In the genomic region with DNA sequence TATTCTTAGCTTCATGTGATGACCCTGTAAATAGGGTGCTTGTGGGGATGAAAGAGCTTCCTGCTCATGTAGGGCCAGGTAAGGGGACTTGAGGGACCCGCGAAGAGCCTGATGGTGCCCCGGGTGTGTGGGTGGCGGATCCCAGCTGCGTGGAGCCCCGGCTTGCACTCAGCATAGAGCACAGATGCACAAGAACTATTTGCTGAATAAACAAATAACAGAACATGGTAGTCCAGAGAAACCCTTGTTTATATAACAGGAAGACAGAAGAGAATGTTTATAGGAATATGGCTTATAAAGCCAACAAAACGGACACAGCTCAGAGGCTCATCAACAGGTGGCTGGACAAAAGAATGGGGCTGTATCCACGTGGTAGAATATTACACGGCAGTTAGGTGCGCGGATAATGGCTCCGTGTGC, we compare ENCODE assay signal across 22 cellular contexts.
DNase-seq lines count a peak whose midpoint lies in the region; FAIRE-seq and TF ChIP-seq lines count a peak whose summit lies in the region.
"Had no signal": no experiment of that assay in that cellular context is flagged by ENCODE, and none has a peak within 500 bp of the region (broad histone marks: within the 10 kb centered on the region; RNA-seq: fewer than 3 reads in every experiment).

No MANE protein-coding gene starts in this region.

- H3K79me2 ChIP-seq in hepatocyte = no peaks in the 10 kb centered on the region
- H3K79me2 ChIP-seq: parathyroid adenoma had no signal

- H3K4me2 ChIP-seq in hepatocyte = peak overlapping the region; percentile 54

- no peaks in the 10 kb centered on the region for H3K9me2 ChIP-seq in hepatocyte (replicated peaks; ENCODE audit: insufficient read depth)

- peaks cover 32% of the 10 kb centered on the region for H3K4me1 ChIP-seq in hepatocyte (ENCODE audit: insufficient read depth)
- peaks cover 0 to 28% (median 0%) of the 10 kb centered on the region in 4 donors for H3K4me1 ChIP-seq in stomach
- H3K4me1 ChIP-seq: parathyroid adenoma had no signal

- 57% methylated on average over 12 of the region's 12 CpGs for WGBS in hepatocyte (ENCODE audit: low lambda C conversion rate, missing lambda C conversion rate)
- 64 to 75% (median 69%) methylated on average over 12 of the region's 12 CpGs for WGBS in stomach, 5 donors

- H3K36me3 ChIP-seq in hepatocyte (replicated peaks; ENCODE audit: insufficient read depth, low read depth) (no peaks in the 10 kb centered on the region), stomach (no peaks in the 10 kb centered on the region)
- H3K36me3 ChIP-seq: vagina had no signal

- no peak overlapping the region for H3K4me3 ChIP-seq in hepatocyte
- H3K4me3 ChIP-seq in stomach = no peak overlapping the region
- H3K4me3 ChIP-seq: GM23248, vagina had no signal

- no peaks in the 10 kb centered on the region for H4K20me1 ChIP-seq in hepatocyte (ENCODE audit: insufficient read depth, poor library complexity, severe bottlenecking)

- H3K27ac ChIP-seq in VCaP (peak overlapping the region; percentile 64), hepatocyte (peak overlapping the region; percentile 85), stomach (peak overlapping the region; percentile 12 to 49 (median 38)), substantia nigra (ENCODE audit: low read depth, low read length, poor library complexity, severe bottlenecking) (no peak overlapping the region)
- H3K27ac ChIP-seq: GM23248, parathyroid adenoma, vagina had no signal

- TF ChIP-seq EP300 in stomach (IDR thresholded peaks at IDR 0.05) = no peak

- TF ChIP-seq CTCF in VCaP (conservative IDR thresholded peaks at IDR 0.05) (no peak), hepatocyte (IDR thresholded peaks at IDR 0.05; ENCODE audit: poor library complexity) (no peak), stomach (IDR thresholded peaks at IDR 0.05) (no peak), D721Med (IDR thresholded peaks at IDR 0.05; ENCODE audit: insufficient read depth, missing control alignments) (no peak)

- no peaks in the 10 kb centered on the region for H3K9me3 ChIP-seq in hepatocyte (ENCODE audit: low read depth)
- peaks cover 7 to 18% (median 15%) of the 10 kb centered on the region in 4 donors for H3K9me3 ChIP-seq in stomach
- H3K9me3 ChIP-seq: vagina had no signal

- no peak for FAIRE-seq in D721Med (lab: Jason Lieb, UNC)

- intact Hi-C loops in stomach (cut with DNase I; ENCODE audit: low total_unique reads) = no loop called here

- no peak for TF ChIP-seq POLR2A in stomach (IDR thresholded peaks at IDR 0.05)

- no peaks in the 10 kb centered on the region for H3K27me3 ChIP-seq in hepatocyte
- peaks cover 0 to 50% (median 0%) of the 10 kb centered on the region in 3 donors for H3K27me3 ChIP-seq in stomach
- H3K27me3 ChIP-seq: vagina had no signal

- DNase-seq in HCEC 1CT (peak; percentile 41), hepatocyte (ENCODE audit: low spot score) (no peak), stomach (no peak), substantia nigra (lab: John Stamatoyannopoulos, UW) (no peak), GDM1 (lab: John Stamatoyannopoulos, UW) (no peak), D721Med (ENCODE audit: insufficient read length, low spot score) (no peak)
- DNase-seq: activated CD4-positive, alpha-beta T cell treated with anti-CD3 and anti-CD28 coated beads, Interleukin-2, amount 10 ng/mL, durations not matched to agents 24 days and 14 days; activated CD8-positive, alpha-beta memory T cell treated with anti-CD3 and anti-CD28 coated beads, Interleukin-2, amount 10 ng/mL, durations not matched to agents 7 days and 5 days; cerebellar nuclear complex; DMS79 treated with DMSO at 0.1 percent for 48 hours; effector memory CD4-positive, alpha-beta T cell; GM23248; mesendoderm; naive B cell; NCI-H1105; NCI-H2081; NCI-H510A treated with DMSO at 0.1 percent for 48 hours; right cardiac atrium; T-helper 17 cell had no signal

- no peak overlapping the region for H2AFZ ChIP-seq in hepatocyte
- H2AFZ ChIP-seq: GM23248, parathyroid adenoma had no signal
